ENCODE assay signal across 8 cellular contexts in the genomic region with DNA sequence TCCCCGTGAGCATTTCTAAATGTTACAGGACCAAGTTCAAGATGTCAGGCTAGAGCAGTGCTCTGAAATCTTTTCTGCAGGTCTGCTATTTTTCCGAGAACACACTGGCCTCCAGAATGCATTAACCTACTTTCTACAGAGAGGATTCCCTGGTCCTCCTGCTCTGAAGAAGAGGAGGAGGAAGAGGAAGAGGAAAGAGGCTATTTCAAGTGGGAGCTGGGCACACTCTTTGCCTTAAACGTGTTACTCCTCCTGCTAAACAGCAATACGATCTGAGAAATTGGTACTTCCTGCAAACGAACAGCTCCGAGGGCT.
DNase-seq lines count a peak whose midpoint lies in the region; ATAC-seq and TF ChIP-seq lines count a peak whose summit lies in the region.

No MANE protein-coding gene starts in this region.

- no peak overlapping the region for H3K27ac Mint-ChIP-seq in T-cell

- peak overlapping the region; percentile 79 to 81 (median 80) for H3K4me3 Mint-ChIP-seq in T-cell

- H3K9me3 Mint-ChIP-seq in T-cell = no peaks in the 10 kb centered on the region

- peak in 3 of 4 experiments; percentile 75 to 81 (median 76) for ATAC-seq in T-cell (replicated peaks in 1 of 4)
- no peak for ATAC-seq in HG03354 (IDR thresholded peaks at IDR 0.05; ENCODE audit: poor library complexity, severe bottlenecking, unreplicated experiment)
- ATAC-seq in HG02973 (IDR thresholded peaks at IDR 0.05; ENCODE audit: unreplicated experiment) = no peak

- H3K4me1 Mint-ChIP-seq in T-cell = peaks cover 15 to 17% (median 16%) of the 10 kb centered on the region in 3 donors

- H3K4me3 ChIP-seq in GM08714 (ENCODE audit: low read length) = peak overlapping the region; percentile 2; the same call in 1 of the 2 replicates
- H3K4me3 ChIP-seq in fibroblast of pulmonary artery (replicated peaks; ENCODE audit: low read depth, low read length) = peak overlapping the region; percentile 49
- peak overlapping the region; percentile 66 for H3K4me3 ChIP-seq in retinal pigment epithelial cell (ENCODE audit: low read length)

- TF ChIP-seq CTCF in fibroblast of pulmonary artery (IDR thresholded peaks at IDR 0.05; ENCODE audit: low read length, missing control alignments) (no peak), retinal pigment epithelial cell (conservative IDR thresholded peaks at IDR 0.05; ENCODE audit: low read depth, low read length) (no peak)

- CTCF ChIA-PET in T-cell (lab: Charles Lee) = no interaction called here

- H3K27me3 Mint-ChIP-seq in T-cell = peaks cover 74 to 75% of the 10 kb centered on the region in 2 donors

- DNase-seq in T-cell = peak in 4 of 34 experiments; percentile 5 to 18 (median 13)
- peak; percentile 28 for DNase-seq in fibroblast of pulmonary artery (ENCODE audit: low read depth)
- no peak for DNase-seq in retinal pigment epithelial cell (ENCODE audit: low read depth)
- DNase-seq in GM19238 (ENCODE audit: insufficient read length, low spot score) = no peak
- DNase-seq in HUDEP-2 (lab: John Stamatoyannopoulos, UW; ENCODE audit: unreplicated experiment in 76 of 76) = no peak

- no peaks in the 10 kb centered on the region for H3K36me3 Mint-ChIP-seq in T-cell

- POLR2A ChIA-PET in T-cell (lab: Charles Lee) = interaction anchor here in 1 of 2 donors (1.2 kb wide), 1 partner anchor 12 kb away, joined by 6 read pairs; no protein-coding TSS in a partner anchor

Comparison
In these comparisons a context has a peak if more than half of its experiments do, and no peak if none do; other contexts are left out.
1. H3K4me3 ChIP-seq: peak in every context shown above with its lines; median percentile 66 in retinal pigment epithelial cell; 49 in fibroblast of pulmonary artery; 2 in GM08714.
2. ATAC-seq: peak in T-cell (3 of 4); none in HG03354 (single experiment) and HG02973 (single experiment).